Comparison of ENCODE assay signal across 6 cellular contexts in genomic region chr19:19627442-19627715, GRCh38. TPM values are rescaled to one million over a fixed set of nuclear protein-coding genes. Genes with fewer than 3 reads are reported as not detected.
DNase-seq lines count a peak whose midpoint lies in the region; ATAC-seq and TF ChIP-seq lines count a peak whose summit lies in the region.

No MANE protein-coding gene starts in this region.

- H4K20me1 ChIP-seq in GM23248 (ENCODE audit: insufficient read depth) (no peaks in the 10 kb centered on the region), neural progenitor cell (ENCODE audit: low read depth) (peaks cover 25% of the 10 kb centered on the region)

- H3K4me1 ChIP-seq in GM23248 (ENCODE audit: insufficient read depth) (no peaks in the 10 kb centered on the region), neural progenitor cell (peaks cover 7% of the 10 kb centered on the region)

- H3F3A ChIP-seq in GM23248 (ENCODE audit: insufficient read depth) (no peaks in the 10 kb centered on the region), neural progenitor cell (ENCODE audit: low read depth) (peaks cover 3% of the 10 kb centered on the region)

- 30 to 31% methylated on average over 5 of the region's 5 CpGs for WGBS in GM23248 (ENCODE audit: low coverage in 1 of 2, low lambda C conversion rate in 2 of 2, missing lambda C conversion rate in 2 of 2), 2 experiments

- peaks cover 9% of the 10 kb centered on the region for H3K36me3 Mint-ChIP-seq in activated naive CD8-positive, alpha-beta T cell treated with anti-CD3 and anti-CD28 coated beads, Interleukin-2, amount 50 U/mL, for 24 hours (ENCODE audit: low read depth)
- H3K36me3 Mint-ChIP-seq in neural progenitor cell = peaks cover 14% of the 10 kb centered on the region

- H3K9ac ChIP-seq in GM23248 = no peak overlapping the region
- no peak overlapping the region for H3K9ac ChIP-seq in neural progenitor cell

- in situ Hi-C loops in GM23248 (cut with MboI) = no loop called here

- peaks cover 22% of the 10 kb centered on the region for H3K4me1 Mint-ChIP-seq in activated naive CD8-positive, alpha-beta T cell treated with anti-CD3 and anti-CD28 coated beads, Interleukin-2, amount 50 U/mL, for 24 hours
- H3K4me1 Mint-ChIP-seq in neural progenitor cell = peaks cover 15% of the 10 kb centered on the region

- no peaks in the 10 kb centered on the region for H3K9me3 ChIP-seq in GM23248 (ENCODE audit: low read depth)
- no peaks in the 10 kb centered on the region for H3K9me3 ChIP-seq in neural progenitor cell (ENCODE audit: low read depth)

- H3K79me2 ChIP-seq in GM23248 (ENCODE audit: insufficient read depth) = no peaks in the 10 kb centered on the region
- peaks cover 26% of the 10 kb centered on the region for H3K79me2 ChIP-seq in neural progenitor cell (ENCODE audit: low read depth)

- H3K27me3 ChIP-seq in GM23248 (replicated peaks; ENCODE audit: insufficient read depth) (no peaks in the 10 kb centered on the region), neural progenitor cell (no peaks in the 10 kb centered on the region)

- ATAC-seq in activated naive CD8-positive, alpha-beta T cell treated with anti-CD3 and anti-CD28 coated beads, Interleukin-2, amount 50 U/mL, for 24 hours = no peak
- ATAC-seq in omental fat pad (ENCODE audit: low FRiP score) = no peak

- H3K9me2 ChIP-seq in GM23248 (ENCODE audit: insufficient read depth) = no peaks in the 10 kb centered on the region

- peak overlapping the region; percentile 85 for H3K4me3 Mint-ChIP-seq in activated naive CD8-positive, alpha-beta T cell treated with anti-CD3 and anti-CD28 coated beads, Interleukin-2, amount 50 U/mL, for 24 hours
- peak overlapping the region; percentile 89 for H3K4me3 Mint-ChIP-seq in neural progenitor cell

- TF ChIP-seq CTCF in neural progenitor cell (IDR thresholded peaks at IDR 0.05) (no peak), omental fat pad (IDR thresholded peaks at IDR 0.05) (no peak)

- no peaks in the 10 kb centered on the region for H3K9me3 Mint-ChIP-seq in activated naive CD8-positive, alpha-beta T cell treated with anti-CD3 and anti-CD28 coated beads, Interleukin-2, amount 50 U/mL, for 24 hours
- no peaks in the 10 kb centered on the region for H3K9me3 Mint-ChIP-seq in neural progenitor cell

- H3K4me2 ChIP-seq in GM23248 (ENCODE audit: unreplicated experiment) (peak overlapping the region; percentile 45), neural progenitor cell (peak overlapping the region; percentile 70)

- no peaks in the 10 kb centered on the region for H3K27me3 Mint-ChIP-seq in activated naive CD8-positive, alpha-beta T cell treated with anti-CD3 and anti-CD28 coated beads, Interleukin-2, amount 50 U/mL, for 24 hours
- H3K27me3 Mint-ChIP-seq in neural progenitor cell (ENCODE audit: insufficient read depth, low read depth) = peaks cover 8% of the 10 kb centered on the region

- H2AFZ ChIP-seq in GM23248 = 0 out of 2 replicates have a peak overlapping the region, but pooled peaks have one; percentile 25
- no peak overlapping the region for H2AFZ ChIP-seq in neural progenitor cell (replicated peaks)

- H3K36me3 ChIP-seq in GM23248 (ENCODE audit: low read depth) (no peaks in the 10 kb centered on the region), neural progenitor cell (no peaks in the 10 kb centered on the region)

- DNase-seq in GM23248 (no peak), neural progenitor cell (ENCODE audit: low spot score) (no peak), omental fat pad (ENCODE audit: low spot score) (no peak), DMS53 (lab: John Stamatoyannopoulos, UW) (no peak)
- DNase-seq in activated naive CD8-positive, alpha-beta T cell treated with anti-CD3 and anti-CD28 coated beads, Interleukin-2, amount 50 U/mL, for 24 hours = no peak
- no peak for DNase-seq in activated CD4-positive, alpha-beta T cell treated with anti-CD3 and anti-CD28 coated beads, Interleukin-2, amount 50 U/mL, for 1 hour

- peak overlapping the region; percentile 91 for H3K27ac Mint-ChIP-seq in activated naive CD8-positive, alpha-beta T cell treated with anti-CD3 and anti-CD28 coated beads, Interleukin-2, amount 50 U/mL, for 24 hours
- H3K27ac Mint-ChIP-seq in neural progenitor cell = peak overlapping the region; percentile 12

- H3K4me3 ChIP-seq in GM23248 (no peak overlapping the region), neural progenitor cell (peak overlapping the region; percentile 79)

- H3K27ac ChIP-seq in GM23248 (no peak overlapping the region), neural progenitor cell (no peak overlapping the region)

RNA-seq across cellular contexts. Expression of gene LPAR2, which starts 0.6 kb away (rescaled TPM):
- 0.13 and 1.8 TPM in 2 replicates for total RNA-seq in GM23248 (2014; rRNA removed; shearing (Covaris generic))
- polyA plus RNA-seq in GM23248 (2016; fragmentation: Nextera tagmentation; extraction: Ambion mirVana) = 0.72 and 1.3 TPM in 2 replicates
- total RNA-seq in neural progenitor cell (ENCODE audit: low replicate concordance) (21.2 and 64.8 TPM in 2 replicates), omental fat pad (10 to 100 TPM in 1 of 4 donors, 1 to 10 TPM in 3; 6.5 to 26.0 (median 7.7) TPM)

RNA-seq across cellular contexts. Expression of gene PBX4, which starts 8.9 kb away (rescaled TPM):
- total RNA-seq in GM23248 (2014; rRNA removed; shearing (Covaris generic)) = 0.32 TPM in 1 of 2 replicates, not detected in the other
- 0.63 and 0.71 TPM in 2 replicates for polyA plus RNA-seq in GM23248 (2016; fragmentation: Nextera tagmentation; extraction: Ambion mirVana)
- total RNA-seq in neural progenitor cell (ENCODE audit: low replicate concordance) = 3.2 and 4.8 TPM in 2 replicates
- total RNA-seq in omental fat pad = 10 to 100 TPM in 1 of 4 donors, 1 to 10 TPM in 3; 2.2 to 10.1 (median 3.5) TPM

RNA-seq across cellular contexts. Expression of gene GMIP, which starts 16.1 kb away (rescaled TPM):
- total RNA-seq in GM23248 (2014; rRNA removed; shearing (Covaris generic)) = 2.9 and 5.0 TPM in 2 replicates
- 3.0 and 3.1 TPM in 2 replicates for polyA plus RNA-seq in GM23248 (2016; fragmentation: Nextera tagmentation; extraction: Ambion mirVana)
- 6.4 and 7.9 TPM in 2 replicates for total RNA-seq in neural progenitor cell (ENCODE audit: low replicate concordance)
- total RNA-seq in omental fat pad = 10 to 100 TPM in 3 of 4 donors, 1 to 10 TPM in 1; 7.7 to 47.3 (median 18.7) TPM

RNA-seq across cellular contexts. Expression of gene ATP13A1, which starts 36.1 kb away (rescaled TPM):
- 86.6 and 101 TPM in 2 replicates for total RNA-seq in GM23248 (2014; rRNA removed; shearing (Covaris generic))
- polyA plus RNA-seq in GM23248 (2016; fragmentation: Nextera tagmentation; extraction: Ambion mirVana) = 42.3 TPM in 2 replicates
- total RNA-seq in neural progenitor cell (ENCODE audit: low replicate concordance) = 19.2 and 181 TPM in 2 replicates
- 100 to 1,000 TPM; 100 to 255 (median 143) TPM for total RNA-seq in omental fat pad

RNA-seq across cellular contexts. Expression of gene ZNF101, which starts 41.3 kb away (rescaled TPM):
- 3.7 and 11.4 TPM in 2 replicates for total RNA-seq in GM23248 (2014; rRNA removed; shearing (Covaris generic))
- 3.7 and 4.5 TPM in 2 replicates for polyA plus RNA-seq in GM23248 (2016; fragmentation: Nextera tagmentation; extraction: Ambion mirVana)
- total RNA-seq in neural progenitor cell (ENCODE audit: low replicate concordance) = 22.6 and 29.5 TPM in 2 replicates
- 1 to 10 TPM; 3.0 to 9.1 (median 6.3) TPM for total RNA-seq in omental fat pad
